Comparison of ENCODE assay signal across 15 cellular contexts in genomic region chr3:136297826-136298225, GRCh38. TPM values are rescaled to one million over a fixed set of nuclear protein-coding genes. Genes with fewer than 3 reads are reported as not detected.
A peak's percentile ranks its signal among the peaks of the same experiment; 100 is the strongest.
DNase-seq lines count a peak whose midpoint lies in the region; ATAC-seq, FAIRE-seq and TF ChIP-seq lines count a peak whose summit lies in the region.
"Had no signal": no experiment of that assay in that cellular context is flagged by ENCODE, and none has a peak within 500 bp of the region (broad histone marks: within the 10 kb centered on the region; RNA-seq: fewer than 3 reads in every experiment).

No MANE protein-coding gene starts in this region.

- H3K36me3 ChIP-seq in HepG2 (replicated peaks in 1 of 2; ENCODE audit: control insufficient read depth in 1 of 2, insufficient read depth in 2 of 2, low read length in 2 of 2), result peaks cover 19 to 56% of the 10 kb centered on the region in 2 experiments
- peaks cover 0 to 51% (median 21%) of the 10 kb centered on the region in 4 donors for H3K36me3 ChIP-seq in right lobe of liver
- peaks cover 32 to 81% of the 10 kb centered on the region in 2 donors for H3K36me3 ChIP-seq in neuronal stem cell (replicated peaks in 1 of 2; ENCODE audit: control insufficient read depth in 2 of 2, insufficient read depth in 2 of 2, low read length in 2 of 2)

- H3K14ac ChIP-seq in neuronal stem cell (ENCODE audit: low read length), result no peak overlapping the region

- no peak overlapping the region for H3K27ac ChIP-seq in HepG2 (ENCODE audit: extremely low read length, insufficient read depth, low read length)
- no peak overlapping the region for H3K27ac ChIP-seq in right lobe of liver
- H3K27ac ChIP-seq in neuronal stem cell (replicated peaks; ENCODE audit: low read length), result no peak overlapping the region
- H3K27ac ChIP-seq: BLaER1 treated with 17β-estradiol and CSF1 and Interleukin-3, amounts not matched to agents 10 nM and 100 nM had no signal

- POLR2A ChIA-PET in HepG2 (lab: Yijun Ruan, JAX), result no interaction called here

- H3K9ac ChIP-seq in HepG2 (ENCODE audit: insufficient read depth, low read depth, low read length), result no peak overlapping the region
- H3K9ac ChIP-seq in neuronal stem cell (ENCODE audit: low read depth, low read length, poor library complexity), result no peak overlapping the region
- H3K9ac ChIP-seq: BLaER1 treated with 17β-estradiol and CSF1 and Interleukin-3, amounts not matched to agents 10 nM and 100 nM had no signal

- TF ChIP-seq CTCF in HepG2 (CRISPR knock-in tag; IDR thresholded peaks at IDR 0.05), result no peak
- TF ChIP-seq CTCF in right lobe of liver (IDR thresholded peaks at IDR 0.05), result no peak

- no peak overlapping the region for H3K4me2 ChIP-seq in HepG2 (ENCODE audit: low read depth, low read length)
- no peak overlapping the region for H3K4me2 ChIP-seq in neuronal stem cell (ENCODE audit: insufficient read depth, low read length, poor library complexity, severe bottlenecking)
- H3K4me2 ChIP-seq: BLaER1 treated with 17β-estradiol and CSF1 and Interleukin-3, amounts not matched to agents 10 nM and 100 nM had no signal

- no peak overlapping the region for H3K23ac ChIP-seq in neuronal stem cell (ENCODE audit: low read depth, low read length, poor library complexity)

- H3K79me1 ChIP-seq in neuronal stem cell (ENCODE audit: low read depth, low read length), result peaks cover 5% of the 10 kb centered on the region

- no peak overlapping the region for H4K8ac ChIP-seq in neuronal stem cell (ENCODE audit: low read depth, low read length)

- in situ Hi-C loops in HepG2 (cut with HindIII; ENCODE audit: extremely low pct_ligation_motif_present, low pct_unique_long_range_greater_than_20kb), result no loop called here

- H2AFZ ChIP-seq in HepG2 (ENCODE audit: low read length) (no peak overlapping the region), neuronal stem cell (ENCODE audit: low read length) (no peak overlapping the region)

- H2BK12ac ChIP-seq in neuronal stem cell (ENCODE audit: low read length), result no peak overlapping the region

- H2AK5ac ChIP-seq in neuronal stem cell (ENCODE audit: low read depth, low read length), result no peak overlapping the region

- no TSS peak for BruUV-seq in HepG2 (replicated peaks; lab: Mats Ljungman, UMichigan)

- peak overlapping the region; percentile 2 for H3K18ac ChIP-seq in neuronal stem cell (ENCODE audit: low read length)

- 95% methylated on average over 8 of the region's 8 CpGs for WGBS in HepG2 (ENCODE audit: low lambda C conversion rate)
- WGBS in right lobe of liver (ENCODE audit: insufficient coverage, low coverage, low lambda C conversion rate, missing lambda C conversion rate), result 97% methylated on average over 6 of the region's 8 CpGs
- WGBS in neuronal stem cell (ENCODE audit: extremely low coverage in 2 of 2, insufficient read length in 2 of 2, insufficient replicate concordance in 1 of 2), 2 donors, result no CpG with 5 or more reads among the region's 8 CpGs

- DNase-seq in HepG2 (ENCODE audit: low spot score), result no peak
- DNase-seq in right lobe of liver, result no peak
- DNase-seq in neuronal stem cell (ENCODE audit: low spot score), result no peak
- no peak for DNase-seq in stimulated activated CD4-positive, alpha-beta T cell treated with anti-CD3 and anti-CD28 coated beads, Interleukin-2, amount 100 ng/mL, for 48 hours
- no peak for DNase-seq in H4 (ENCODE audit: low spot score)
- no peak for DNase-seq in stimulated activated CD4-positive, alpha-beta T cell treated with anti-CD3 and anti-CD28 coated beads, Interleukin-2, amount 100 ng/mL, for 24 hours
- DNase-seq: Calu3; CD8-positive, alpha-beta T cell; DMS53; DND-41; EL; H7 had no signal

- no peaks in the 10 kb centered on the region for H3K27me3 ChIP-seq in HepG2 (ENCODE audit: control insufficient read depth in 1 of 2, insufficient read depth in 2 of 2, low read length in 2 of 2)
- H3K27me3 ChIP-seq in right lobe of liver, result no peaks in the 10 kb centered on the region
- H3K27me3 ChIP-seq in neuronal stem cell (ENCODE audit: control insufficient read depth in 3 of 3, insufficient read depth in 3 of 3, low read depth in 1 of 3, low read length in 3 of 3), result peaks cover 0 to 3% (median 0%) of the 10 kb centered on the region in 3 experiments
- H3K27me3 ChIP-seq: BLaER1 treated with 17β-estradiol and CSF1 and Interleukin-3, amounts not matched to agents 10 nM and 100 nM had no signal

- no peak overlapping the region for H2BK120ac ChIP-seq in neuronal stem cell (ENCODE audit: low read depth, low read length)

- intact Hi-C loops in HepG2 (cut with micrococcal nuclease; ENCODE audit: unreplicated experiment), result no loop called here
- intact Hi-C loops in right lobe of liver (cut with DNase I), result no loop called here

- CTCF ChIA-PET in HepG2 (lab: Yijun Ruan, JAX; ENCODE audit: low intra/inter-chr PET ratio, low total read pairs), result no interaction called here

- no peak for TF ChIP-seq RAD21 in HepG2 (CRISPR knock-in tag; IDR thresholded peaks at IDR 0.05)

- no peaks in the 10 kb centered on the region for H3K4me1 ChIP-seq in HepG2 (ENCODE audit: insufficient read depth, low read length)
- no peaks in the 10 kb centered on the region for H3K4me1 ChIP-seq in right lobe of liver
- H3K4me1 ChIP-seq in neuronal stem cell (ENCODE audit: control insufficient read depth in 2 of 2, insufficient read depth in 1 of 2, low read depth in 1 of 2, low read length in 2 of 2), result no peaks in the 10 kb centered on the region
- H3K4me1 ChIP-seq: BLaER1 treated with 17β-estradiol and CSF1 and Interleukin-3, amounts not matched to agents 10 nM and 100 nM had no signal

- ATAC-seq in HepG2 (no peak), right lobe of liver (no peak), esophagus mucosa (peak; percentile 25)
- ATAC-seq: CD8-positive, alpha-beta T cell; GM12878 had no signal

- no peak overlapping the region for H3K4ac ChIP-seq in neuronal stem cell (ENCODE audit: low read length)

- H3K79me2 ChIP-seq in HepG2 (ENCODE audit: insufficient read depth, low read length), result no peaks in the 10 kb centered on the region

- no peak overlapping the region for H4K91ac ChIP-seq in neuronal stem cell (ENCODE audit: low read depth, low read length, poor library complexity)

- no peaks in the 10 kb centered on the region for H3K9me3 ChIP-seq in HepG2 (ENCODE audit: low read length)
- no peaks in the 10 kb centered on the region for H3K9me3 ChIP-seq in right lobe of liver
- peaks cover 1 to 5% of the 10 kb centered on the region in 2 donors for H3K9me3 ChIP-seq in neuronal stem cell (replicated peaks in 1 of 2; ENCODE audit: control insufficient read depth in 2 of 2, insufficient read depth in 1 of 2, low read depth in 1 of 2, low read length in 2 of 2)

- H4K20me1 ChIP-seq in HepG2 (ENCODE audit: insufficient read depth, low read length), result no peaks in the 10 kb centered on the region; the same call in 1 of the 2 replicates

- no peak overlapping the region for H2BK5ac ChIP-seq in neuronal stem cell (ENCODE audit: low read length)

- no peak overlapping the region for H2BK15ac ChIP-seq in neuronal stem cell (ENCODE audit: low read length)

- TF ChIP-seq POLR2A in HepG2 (IDR thresholded peaks at IDR 0.05; ENCODE audit: insufficient read depth in 1 of 2, low read depth in 2 of 2, low read length in 2 of 2) (no peak), right lobe of liver (IDR thresholded peaks at IDR 0.05) (no peak)

- no peak for FAIRE-seq in HepG2 (lab: Jason Lieb, UNC)
- FAIRE-seq: GM12878 had no signal

- TF ChIP-seq EP300 in HepG2 (IDR thresholded peaks at IDR 0.05; ENCODE audit: low read depth in 2 of 2, low read length in 2 of 2) (no peak), HepG2 (CRISPR knock-in tag; IDR thresholded peaks at IDR 0.05; ENCODE audit: borderline replicate concordance) (no peak)

- no peak overlapping the region for H3K4me3 ChIP-seq in HepG2 (replicated peaks in 1 of 3; ENCODE audit: insufficient read depth in 1 of 3, low read depth in 2 of 3, low read length in 3 of 3)
- no peak overlapping the region for H3K4me3 ChIP-seq in right lobe of liver
- H3K4me3 ChIP-seq in neuronal stem cell (ENCODE audit: low read length in 2 of 2), result no peak overlapping the region
- H3K4me3 ChIP-seq: BLaER1 treated with 17β-estradiol and CSF1 and Interleukin-3, amounts not matched to agents 10 nM and 100 nM; GM12878 had no signal

TF ChIP-seq in HepG2, 621 proteins besides CTCF, POLR2A, EP300 and RAD21:
- TF ChIP-seq ATF7 (IDR thresholded peaks at IDR 0.05), result 0 out of 2 replicates have a peak, but pooled peaks have one; percentile 43
- no peak for TF ChIP-seq ATF7 (CRISPR knock-in tag; IDR thresholded peaks at IDR 0.05)
- TF ChIP-seq ZNF672 (CRISPR knock-in tag; IDR thresholded peaks at IDR 0.05), result no peak

RNA-seq across cellular contexts. Expression of gene PCCB, which starts 47.7 kb away (rescaled TPM):
- 88.7 and 92.6 TPM in 2 replicates for total RNA-seq in HepG2 (2016; rRNA removed; fragmentation: Illumina TruSeq; extraction: Trizol)
- total RNA-seq in HepG2 (2016; cell fraction: cytosol; rRNA removed; fragmentation: Illumina TruSeq; extraction: Trizol; ENCODE audit: low read depth), result 12.6 and 13.9 TPM in 2 replicates
- 86.2 and 86.5 TPM in 2 replicates for total RNA-seq in HepG2 (2016; cell fraction: insoluble cytoplasmic fraction; rRNA removed; fragmentation: Illumina TruSeq; extraction: Trizol)
- total RNA-seq in HepG2 (2016; cell fraction: membrane; rRNA removed; fragmentation: Illumina TruSeq; extraction: Trizol), result 18.4 and 19.4 TPM in 2 replicates
- 39.0 and 46.0 TPM in 2 replicates for total RNA-seq in HepG2 (2016; cell fraction: nucleus; rRNA removed; fragmentation: Illumina TruSeq; extraction: Trizol)
- polyA plus RNA-seq in HepG2 (2011; rRNA removed), result 65.7 and 84.1 TPM in 2 replicates
- 73.5 and 80.5 TPM in 2 replicates for polyA plus RNA-seq in HepG2 (2011; cell fraction: cytosol; rRNA removed)
- polyA plus RNA-seq in HepG2 (2011; cell fraction: nucleus; rRNA removed), result 32.3 and 33.5 TPM in 2 replicates
- 46.3 and 51.2 TPM in 2 replicates for polyA plus RNA-seq in HepG2 (2012)
- 8.8 and 9.8 TPM in 2 replicates for polyA plus RNA-seq in HepG2 (2016; cell fraction: cytosol; fragmentation: Illumina TruSeq; extraction: Trizol; ENCODE audit: low read depth)
- 79.0 and 82.3 TPM in 2 replicates for polyA plus RNA-seq in HepG2 (2016; cell fraction: insoluble cytoplasmic fraction; fragmentation: Illumina TruSeq; extraction: Trizol; ENCODE audit: low read depth)
- 12.1 and 16.2 TPM in 2 replicates for polyA plus RNA-seq in HepG2 (2016; cell fraction: membrane; fragmentation: Illumina TruSeq; extraction: Trizol; ENCODE audit: low read depth)
- 48.2 and 50.0 TPM in 2 replicates for polyA plus RNA-seq in HepG2 (2016; cell fraction: nucleus; fragmentation: Illumina TruSeq; extraction: Trizol; ENCODE audit: insufficient read depth, low read depth)
- polyA minus RNA-seq in HepG2 (2011; rRNA and poly(A)+ RNA removed; ENCODE audit: low replicate concordance), result 84.6 and 96.9 TPM in 2 replicates
- 40.2 and 42.1 TPM in 2 replicates for polyA minus RNA-seq in HepG2 (2011; cell fraction: cytosol; rRNA and poly(A)+ RNA removed)
- 25.9 and 27.0 TPM in 2 replicates for polyA minus RNA-seq in HepG2 (2011; cell fraction: nucleus; rRNA and poly(A)+ RNA removed)
- 100 to 1,000 TPM in 2 of 6 experiments, 10 to 100 TPM in 4; 85.4 to 146 (median 94.4) TPM for total RNA-seq in right lobe of liver
- 32.0 TPM for total RNA-seq in esophagus mucosa
- 41.6 TPM for polyA plus RNA-seq in neuronal stem cell (2013, experiment 1 of 2)
- 42.2 TPM for polyA plus RNA-seq in neuronal stem cell (2013, experiment 2 of 2)
- total RNA-seq in H4 (2014; rRNA removed; shearing (Covaris generic)), result 71.4 and 73.2 TPM in 2 replicates
